Comparison of ENCODE assay signal across 15 cellular contexts in genomic region chr17:7848665-7849184, GRCh38. TPM values are rescaled to one million over a fixed set of nuclear protein-coding genes. Genes with fewer than 3 reads are reported as not detected.
DNase-seq lines count a peak whose midpoint lies in the region; ATAC-seq and TF ChIP-seq lines count a peak whose summit lies in the region.
"Had no signal": no experiment of that assay in that cellular context is flagged by ENCODE, and none has a peak within 500 bp of the region (broad histone marks: within the 10 kb centered on the region; RNA-seq: fewer than 3 reads in every experiment).

No MANE protein-coding gene starts in this region.

- DNase-seq in activated naive CD4-positive, alpha-beta T cell treated with anti-CD3 and anti-CD28 coated beads, Interleukin-2, amount 50 U/mL, for 72 hours (ENCODE audit: low spot score in 2 of 2) = no peak
- DNase-seq in H7 = peak; percentile 36
- no peak for DNase-seq in stimulated activated effector memory CD8-positive, alpha-beta T cell treated with anti-CD3 and anti-CD28 coated beads, Interleukin-12 subunit alpha, Interleukin-12 subunit beta, amount 100 ng/mL, for 72 hours (ENCODE audit: low spot score in 2 of 2)
- DNase-seq in spleen = no peak
- DNase-seq: ACHN, AML-193, H9, NCI-H1048, NCI-H146, NCI-H2081 treated with DMSO at 0.1 percent for 48 hours, NCI-H510A, NCI-H774, RPMI8226 had no signal

- H3K4me3 Mint-ChIP-seq in activated naive CD4-positive, alpha-beta T cell treated with anti-CD3 and anti-CD28 coated beads, Interleukin-2, amount 50 U/mL, for 24 hours = peak overlapping the region; percentile 82
- no peak overlapping the region for H3K4me3 Mint-ChIP-seq in stimulated activated effector memory CD8-positive, alpha-beta T cell treated with anti-CD3 and anti-CD28 coated beads, Interleukin-12 subunit alpha, Interleukin-12 subunit beta, amount 100 ng/mL, for 72 hours
- H3K4me3 Mint-ChIP-seq: H9 had no signal

- no peaks in the 10 kb centered on the region for H3K36me3 ChIP-seq in H7 (replicated peaks; ENCODE audit: control insufficient read depth, insufficient read depth, low read length)
- peaks cover 3 to 88% (median 81%) of the 10 kb centered on the region in 6 donors for H3K36me3 ChIP-seq in spleen

- H3K27me3 Mint-ChIP-seq in activated naive CD4-positive, alpha-beta T cell treated with anti-CD3 and anti-CD28 coated beads, Interleukin-2, amount 50 U/mL, for 24 hours = no peaks in the 10 kb centered on the region

- H3K9me3 Mint-ChIP-seq in activated naive CD4-positive, alpha-beta T cell treated with anti-CD3 and anti-CD28 coated beads, Interleukin-2, amount 50 U/mL, for 24 hours = no peaks in the 10 kb centered on the region
- no peaks in the 10 kb centered on the region for H3K9me3 Mint-ChIP-seq in activated naive CD4-positive, alpha-beta T cell treated with anti-CD3 and anti-CD28 coated beads, Interleukin-2, amount 50 U/mL, for 72 hours
- H3K9me3 Mint-ChIP-seq in stimulated activated effector memory CD8-positive, alpha-beta T cell treated with anti-CD3 and anti-CD28 coated beads, Interleukin-12 subunit alpha, Interleukin-12 subunit beta, amount 100 ng/mL, for 72 hours = no peaks in the 10 kb centered on the region
- H3K9me3 Mint-ChIP-seq: CD4-positive, alpha-beta memory T cell; H9 had no signal

- ATAC-seq in activated naive CD4-positive, alpha-beta T cell treated with anti-CD3 and anti-CD28 coated beads, Interleukin-2, amount 50 U/mL, for 72 hours = no peak
- no peak for ATAC-seq in stimulated activated effector memory CD8-positive, alpha-beta T cell treated with anti-CD3 and anti-CD28 coated beads, Interleukin-12 subunit alpha, Interleukin-12 subunit beta, amount 100 ng/mL, for 72 hours

- peaks cover 32% of the 10 kb centered on the region for H3K27me3 ChIP-seq in H7 (ENCODE audit: control insufficient read depth, insufficient read depth, low read length)
- H3K27me3 ChIP-seq in spleen (replicated peaks in 1 of 7) = no peaks in the 10 kb centered on the region

- no peak overlapping the region for H3K27ac Mint-ChIP-seq in activated naive CD4-positive, alpha-beta T cell treated with anti-CD3 and anti-CD28 coated beads, Interleukin-2, amount 50 U/mL, for 24 hours
- H3K27ac Mint-ChIP-seq in activated naive CD4-positive, alpha-beta T cell treated with anti-CD3 and anti-CD28 coated beads, Interleukin-2, amount 50 U/mL, for 72 hours = no peak overlapping the region
- peak overlapping the region; percentile 26 for H3K27ac Mint-ChIP-seq in stimulated activated effector memory CD8-positive, alpha-beta T cell treated with anti-CD3 and anti-CD28 coated beads, Interleukin-12 subunit alpha, Interleukin-12 subunit beta, amount 100 ng/mL, for 72 hours
- H3K27ac Mint-ChIP-seq: H9 had no signal

- peaks cover 20 to 91% (median 35%) of the 10 kb centered on the region in 6 donors for H3K4me1 ChIP-seq in spleen

- 92 to 95% (median 94%) methylated on average over 17 to 26 of the region's 26 CpGs for WGBS in spleen, 5 donors

- TF ChIP-seq POLR2A in spleen (IDR thresholded peaks at IDR 0.05) = no peak

- peaks cover 30% of the 10 kb centered on the region for H3K4me1 Mint-ChIP-seq in activated naive CD4-positive, alpha-beta T cell treated with anti-CD3 and anti-CD28 coated beads, Interleukin-2, amount 50 U/mL, for 24 hours
- peaks cover 70% of the 10 kb centered on the region for H3K4me1 Mint-ChIP-seq in stimulated activated effector memory CD8-positive, alpha-beta T cell treated with anti-CD3 and anti-CD28 coated beads, Interleukin-12 subunit alpha, Interleukin-12 subunit beta, amount 100 ng/mL, for 72 hours

- intact Hi-C loops in spleen (cut with DNase I; ENCODE audit: low total_unique reads) = no loop called here

- peaks cover 19% of the 10 kb centered on the region for H3K36me3 Mint-ChIP-seq in activated naive CD4-positive, alpha-beta T cell treated with anti-CD3 and anti-CD28 coated beads, Interleukin-2, amount 50 U/mL, for 24 hours
- H3K36me3 Mint-ChIP-seq in activated naive CD4-positive, alpha-beta T cell treated with anti-CD3 and anti-CD28 coated beads, Interleukin-2, amount 50 U/mL, for 72 hours = peaks cover 5 to 6% of the 10 kb centered on the region in 2 donors
- H3K36me3 Mint-ChIP-seq in stimulated activated effector memory CD8-positive, alpha-beta T cell treated with anti-CD3 and anti-CD28 coated beads, Interleukin-12 subunit alpha, Interleukin-12 subunit beta, amount 100 ng/mL, for 72 hours = no peaks in the 10 kb centered on the region

- no peak for TF ChIP-seq CTCF in spleen (IDR thresholded peaks at IDR 0.05 in 8 of 11, conservative IDR thresholded peaks at IDR 0.05 in 3 of 11)

- H3K27ac ChIP-seq in spleen = peak overlapping the region in 1 of 8 donors; percentile 11

- H3K9me3 ChIP-seq in spleen = no peaks in the 10 kb centered on the region

- H3K4me3 ChIP-seq in H7 (ENCODE audit: insufficient read depth, low read depth, low read length) (no peak overlapping the region), spleen (no peak overlapping the region)

RNA-seq across cellular contexts. Expression of gene TMEM88, which starts 6.1 kb away (rescaled TPM):
- 1 to 10 TPM; 1.3 to 1.8 TPM for total RNA-seq in activated naive CD4-positive, alpha-beta T cell treated with anti-CD3 and anti-CD28 coated beads, Interleukin-2, amount 50 U/mL, for 72 hours
- 7.2 and 27.0 TPM in 2 replicates for total RNA-seq in H7 (2014; rRNA removed; shearing (Covaris generic))
- total RNA-seq in spleen = 10 to 100 TPM in 5 of 7 donors, 1 to 10 TPM in 2; 5.2 to 31.8 (median 18.0) TPM
- polyA plus RNA-seq in spleen = 10 to 100 TPM in 1 of 3 donors, 1 to 10 TPM in 2; 5.5 to 26.2 (median 9.5) TPM
- polyA plus RNA-seq: CD4-positive, alpha-beta memory T cell had no signal

RNA-seq across cellular contexts. Expression of gene NAA38, which starts 8.6 kb away (rescaled TPM):
- total RNA-seq in activated naive CD4-positive, alpha-beta T cell treated with anti-CD3 and anti-CD28 coated beads, Interleukin-2, amount 50 U/mL, for 72 hours = 100 to 1,000 TPM in 1 of 2 donors, 10 to 100 TPM in 1; 91.4 to 103 TPM
- 59.0 and 81.9 TPM in 2 replicates for total RNA-seq in H7 (2014; rRNA removed; shearing (Covaris generic))
- 100 to 1,000 TPM in 1 of 7 donors, 10 to 100 TPM in 6; 51.0 to 111 (median 56.9) TPM for total RNA-seq in spleen
- polyA plus RNA-seq in spleen = 100 to 1,000 TPM; 119 to 185 (median 182) TPM

RNA-seq across cellular contexts. Expression of gene CYB5D1, which starts 9.1 kb away (rescaled TPM):
- 10 to 100 TPM in 1 of 2 donors, 1 to 10 TPM in 1; 8.0 to 20.2 TPM for total RNA-seq in activated naive CD4-positive, alpha-beta T cell treated with anti-CD3 and anti-CD28 coated beads, Interleukin-2, amount 50 U/mL, for 72 hours
- total RNA-seq in H7 (2014; rRNA removed; shearing (Covaris generic)) = 10.2 and 10.3 TPM in 2 replicates
- total RNA-seq in spleen = 10 to 100 TPM in 1 of 7 donors, 1 to 10 TPM in 6; 4.1 to 13.2 (median 5.9) TPM
- polyA plus RNA-seq in spleen = 1 to 10 TPM; 2.1 to 3.8 (median 2.9) TPM

RNA-seq across cellular contexts. Expression of gene KDM6B, which starts 14.7 kb away (rescaled TPM):
- 10 to 100 TPM; 34.9 to 41.2 TPM for total RNA-seq in activated naive CD4-positive, alpha-beta T cell treated with anti-CD3 and anti-CD28 coated beads, Interleukin-2, amount 50 U/mL, for 72 hours
- 1.1 and 1.6 TPM in 2 replicates for total RNA-seq in H7 (2014; rRNA removed; shearing (Covaris generic))
- total RNA-seq in spleen = 100 to 1,000 TPM in 1 of 7 donors, 10 to 100 TPM in 6; 22.3 to 110 (median 60.8) TPM
- 10 to 100 TPM in 1 of 3 donors, 1 to 10 TPM in 2; 2.9 to 11.7 (median 4.0) TPM for polyA plus RNA-seq in spleen

RNA-seq across cellular contexts. Expression of gene CHD3, which starts 39.9 kb away (rescaled TPM):
- total RNA-seq in activated naive CD4-positive, alpha-beta T cell treated with anti-CD3 and anti-CD28 coated beads, Interleukin-2, amount 50 U/mL, for 72 hours = 100 to 1,000 TPM; 182 to 212 TPM
- 30.1 TPM in 2 replicates for total RNA-seq in H7 (2014; rRNA removed; shearing (Covaris generic))
- 100 to 1,000 TPM in 2 of 7 donors, 10 to 100 TPM in 5; 60.9 to 117 (median 83.6) TPM for total RNA-seq in spleen
- polyA plus RNA-seq in spleen = 10 to 100 TPM; 37.0 to 84.3 (median 71.8) TPM
